29 cellular contexts compared by ENCODE assay signal in the genomic region with DNA sequence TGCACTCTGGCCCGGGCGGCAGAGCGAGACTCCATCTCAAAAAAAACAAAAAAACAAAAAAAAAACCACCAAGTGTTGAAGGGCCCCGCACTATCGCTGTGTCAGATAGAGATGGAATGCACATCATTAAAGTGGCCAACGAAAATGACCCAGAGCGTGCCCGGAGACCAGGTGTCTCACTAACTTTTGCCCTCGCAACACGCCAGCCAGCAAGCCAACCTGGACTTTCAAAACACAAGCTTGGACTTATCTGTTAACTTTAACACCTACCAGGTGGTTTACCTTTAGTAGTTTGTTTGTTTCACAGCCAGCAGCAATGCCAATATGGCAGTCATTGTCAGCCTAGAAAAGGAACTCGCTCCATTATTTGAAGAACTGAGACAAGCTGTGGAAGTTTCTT.
"Had no signal": no experiment of that assay in that cellular context is flagged by ENCODE, and none has a peak within 500 bp of the region (broad histone marks: within the 10 kb centered on the region; RNA-seq: fewer than 3 reads in every experiment).

No MANE protein-coding gene starts in this region.

- H3K36me3 ChIP-seq: adrenal gland, breast epithelium had no signal

- H3K27ac ChIP-seq: adrenal gland, breast epithelium, cardiac muscle cell, coronary artery, esophagus muscularis mucosa, foreskin keratinocyte, gastrocnemius medialis, heart left ventricle had no signal

- DNase-seq: activated CD4-positive, alpha-beta memory T cell treated with anti-CD3 and anti-CD28 coated beads, Interleukin-2, amount 10 ng/mL, durations not matched to agents 7 days and 5 days; activated CD4-positive, alpha-beta T cell treated with anti-CD3 and anti-CD28 coated beads for 1 hour; activated CD4-positive, alpha-beta T cell treated with anti-CD3 and anti-CD28 coated beads for 4 hours; activated CD4-positive, alpha-beta T cell treated with anti-CD3 and anti-CD28 coated beads, Interleukin-2, amount 10 ng/mL, durations not matched to agents 7 days and 5 days; activated CD4-positive, alpha-beta T cell treated with anti-CD3 and anti-CD28 coated beads, Interleukin-2, amount 50 U/mL, for 4 hours; activated CD8-positive, alpha-beta memory T cell treated with anti-CD3 and anti-CD28 coated beads, Interleukin-2, amount 50 U/mL, for 48 hours; activated naive CD4-positive, alpha-beta T cell treated with anti-CD3 and anti-CD28 coated beads for 36 hours; activated naive CD8-positive, alpha-beta T cell treated with anti-CD3 and anti-CD28 coated beads for 36 hours; activated naive CD8-positive, alpha-beta T cell treated with anti-CD3 and anti-CD28 coated beads, Interleukin-2, amount 50 U/mL, for 24 hours; activated T-cell treated with anti-CD3 and anti-CD28 coated beads for 4 hours; activated T-cell treated with anti-CD3 and anti-CD28 coated beads, Interleukin-2, amount 50 U/mL, for 24 hours; activated T-cell treated with anti-CD3 and anti-CD28 coated beads, Interleukin-2, amount 50 U/mL, for 72 hours; amygdala; aorta; effector memory CD4-positive, alpha-beta T cell; erythroblast; foreskin keratinocyte; gastrocnemius medialis; glutamatergic neuron; heart left ventricle; T-helper 1 cell; T-helper 17 cell; T1000 had no signal

- H3K9me3 ChIP-seq: adrenal gland, breast epithelium, esophagus muscularis mucosa, gastrocnemius medialis, heart left ventricle had no signal

- H3K4me3 ChIP-seq: adrenal gland, breast epithelium, cardiac muscle cell, coronary artery, dorsolateral prefrontal cortex, esophagus muscularis mucosa, gastrocnemius medialis, heart left ventricle had no signal

- ATAC-seq: activated naive CD8-positive, alpha-beta T cell treated with anti-CD3 and anti-CD28 coated beads, Interleukin-2, amount 50 U/mL, for 24 hours; activated T-cell treated with anti-CD3 and anti-CD28 coated beads, Interleukin-2, amount 50 U/mL, for 72 hours; foreskin keratinocyte; gastrocnemius medialis; heart left ventricle; T-helper 17 cell had no signal

- H3K27me3 ChIP-seq: adrenal gland, breast epithelium, cardiac muscle cell, dorsolateral prefrontal cortex, esophagus muscularis mucosa, gastrocnemius medialis, heart left ventricle had no signal

- H3K4me1 ChIP-seq: foreskin keratinocyte had no signal
